Comparison of ENCODE assay signal across 9 cellular contexts in genomic region chr3:72338942-72339749, GRCh38.
DNase-seq lines count a peak whose midpoint lies in the region; ATAC-seq and TF ChIP-seq lines count a peak whose summit lies in the region.
"Had no signal": no experiment of that assay in that cellular context is flagged by ENCODE, and none has a peak within 500 bp of the region (broad histone marks: within the 10 kb centered on the region; RNA-seq: fewer than 3 reads in every experiment).

No MANE protein-coding gene starts in this region.

- 4% methylated on average over 4 of the region's 11 CpGs; no CpG with 5 or more reads in 1 of the 2 experiments for WGBS in IMR-90 (ENCODE audit: extremely low coverage in 2 of 2, insufficient read length in 1 of 2), 2 experiments

- no peak for TF ChIP-seq CTCF in IMR-90 (conservative IDR thresholded peaks at IDR 0.05; ENCODE audit: low read depth, low read length)

- peak overlapping the region; percentile 83 for H3K4ac ChIP-seq in IMR-90 (ENCODE audit: low read depth, low read length)

- intact Hi-C loops in IMR-90 (cut with micrococcal nuclease): loop anchor here (5.0 kb wide), 1 partner anchor 67 kb away; no protein-coding TSS in a partner anchor

- no peaks in the 10 kb centered on the region for H4K20me1 ChIP-seq in IMR-90 (ENCODE audit: insufficient read depth, low read length)

- CTCF ChIA-PET in IMR-90 (lab: Yijun Ruan, JAX): interaction anchor here (0.5 to 0.9 kb wide), 2 partner anchors 16 to 91 kb away, joined by 3 to 4 read pairs; no protein-coding TSS in a partner anchor

- peak overlapping the region; percentile 31; the same call in 1 of the 2 replicates for H3K14ac ChIP-seq in IMR-90 (replicated peaks; ENCODE audit: low read depth, low read length)

- peak overlapping the region; percentile 79 for H2BK5ac ChIP-seq in IMR-90 (ENCODE audit: low read depth, low read length, poor library complexity, severe bottlenecking)

- H3K27me3 ChIP-seq in IMR-90 (ENCODE audit: control insufficient read depth, insufficient read depth, low read length): no peaks in the 10 kb centered on the region
- no peaks in the 10 kb centered on the region for H3K27me3 ChIP-seq in adipocyte (replicated peaks; ENCODE audit: control insufficient read depth, insufficient read depth, low read length)

- H4K91ac ChIP-seq in IMR-90 (ENCODE audit: insufficient read depth, low read depth, low read length): peak overlapping the region; percentile 67; the same call in 1 of the 2 replicates

- H3K9ac ChIP-seq in IMR-90 (ENCODE audit: low read depth, low read length) (no peak overlapping the region), adipocyte (ENCODE audit: low read length) (no peak overlapping the region)
- H3K9ac ChIP-seq: KMS-11 had no signal

- H2BK20ac ChIP-seq in IMR-90 (ENCODE audit: low read depth, low read length): peak overlapping the region; percentile 23

- ATAC-seq in IMR-90 (ENCODE audit: low read depth) (peak; percentile 86), HG03097 (IDR thresholded peaks at IDR 0.05; ENCODE audit: low FRiP score, unreplicated experiment) (no peak), GM18873 (IDR thresholded peaks at IDR 0.05; ENCODE audit: low FRiP score, unreplicated experiment) (no peak)

- H2AFZ ChIP-seq in IMR-90 (replicated peaks; ENCODE audit: low read length, poor library complexity): peak overlapping the region; percentile 36

- H3K4me1 ChIP-seq in IMR-90 (ENCODE audit: control insufficient read depth, insufficient read depth, low read length) (peaks cover 15% of the 10 kb centered on the region), adipocyte (ENCODE audit: control insufficient read depth, insufficient read depth, low read length) (peaks cover 38% of the 10 kb centered on the region)

- H2AK9ac ChIP-seq in IMR-90 (replicated peaks; ENCODE audit: low read depth, low read length, poor library complexity): peak overlapping the region; percentile 75

- H3K79me1 ChIP-seq in IMR-90 (ENCODE audit: low read depth in 1 of 2, low read length in 2 of 2): no peaks in the 10 kb centered on the region

- H4K5ac ChIP-seq in IMR-90 (ENCODE audit: low read depth, low read length): peak overlapping the region; percentile 23; the same call in 1 of the 2 replicates

- H3K9me1 ChIP-seq in IMR-90 (ENCODE audit: insufficient read depth, low read length): peaks cover 25% of the 10 kb centered on the region

- peak overlapping the region; percentile 93 for H2AK5ac ChIP-seq in IMR-90 (ENCODE audit: low read depth, low read length)

- H3K18ac ChIP-seq in IMR-90 (ENCODE audit: low read depth, low read length): peak overlapping the region; percentile 14; the same call in 1 of the 2 replicates

- H3K4me3 ChIP-seq in IMR-90 (ENCODE audit: insufficient read depth, low read depth, low read length) (no peak overlapping the region), adipocyte (ENCODE audit: low read length) (no peak overlapping the region)

- in situ Hi-C loops in IMR-90 (cut with MboI; ENCODE audit: low sequenced_read_pairs): no loop called here

- peak overlapping the region; percentile 27 for H3K27ac ChIP-seq in IMR-90 (ENCODE audit: insufficient read depth, low read length)
- H3K27ac ChIP-seq: KMS-11 had no signal

- POLR2A ChIA-PET in IMR-90 (lab: Charles Lee; ENCODE audit: unreplicated experiment): no interaction called here

- H2BK15ac ChIP-seq in IMR-90 (ENCODE audit: low read depth, low read length): peak overlapping the region; percentile 32; the same call in 2 of the 3 replicates

- H3K36me3 ChIP-seq in IMR-90 (ENCODE audit: control insufficient read depth, insufficient read depth, low read length) (no peaks in the 10 kb centered on the region), adipocyte (ENCODE audit: control insufficient read depth, insufficient read depth, low read length, severe bottlenecking) (no peaks in the 10 kb centered on the region)

- H3K9me3 ChIP-seq in IMR-90 (ENCODE audit: control insufficient read depth, insufficient read depth, low read length) (no peaks in the 10 kb centered on the region), adipocyte (ENCODE audit: control insufficient read depth, low read length) (no peaks in the 10 kb centered on the region)

- H3K56ac ChIP-seq in IMR-90 (ENCODE audit: extremely low read depth, insufficient read depth, low read length): no peak overlapping the region

- H2BK120ac ChIP-seq in IMR-90 (ENCODE audit: low read depth, low read length): peak overlapping the region; percentile 45; the same call in 1 of the 2 replicates

- H3K4me2 ChIP-seq in IMR-90 (ENCODE audit: low read depth, low read length): no peak overlapping the region; the same call in 1 of the 2 replicates
- H3K4me2 ChIP-seq: KMS-11 had no signal

- BruUV-seq in IMR-90 (replicated peaks; lab: Mats Ljungman, UMichigan): no TSS peak

- no peak for TF ChIP-seq POLR2A in IMR-90 (IDR thresholded peaks at IDR 0.05; ENCODE audit: low read depth, low read length)

- peak; percentile 97 for DNase-seq in EH (ENCODE audit: low read depth)
- peak; percentile 97 for DNase-seq in IMR-90
- peak; percentile 82 for DNase-seq in adipocyte (ENCODE audit: low read depth)
- DNase-seq in kidney tubule cell (ENCODE audit: low spot score): peak; percentile 96
- peak; percentile 57 to 68 for DNase-seq in stimulated activated CD8-positive, alpha-beta memory T cell treated with anti-CD3 and anti-CD28 coated beads, Interleukin-7, amount 100 ng/mL, for 4 hours (ENCODE audit: low read depth in 2 of 2)
- no peak for DNase-seq in NCI-H524 treated with DMSO at 0.1 percent for 48 hours (lab: John Stamatoyannopoulos, UW)

- no peak for TF ChIP-seq RAD21 in IMR-90 (IDR thresholded peaks at IDR 0.05; ENCODE audit: low read length)

- no peak overlapping the region for H3K23ac ChIP-seq in IMR-90 (ENCODE audit: low read depth, low read length)

- H4K8ac ChIP-seq in IMR-90 (ENCODE audit: low read depth in 2 of 2, low read length in 2 of 2): peak overlapping the region; percentile 5 to 56; a peak in 1 of 4 replicates

- dilution Hi-C loops in IMR-90 (cut with HindIII; ENCODE audit: low sequenced_read_pairs, unreplicated experiment): no loop called here

TF ChIP-seq in IMR-90, 13 proteins besides CTCF, POLR2A, EP300 and RAD21:
- no peak for TF ChIP-seq NFE2L2 (IDR thresholded peaks at IDR 0.05; ENCODE audit: low read depth, low read length)
- TF ChIP-seq, protein P1, sequence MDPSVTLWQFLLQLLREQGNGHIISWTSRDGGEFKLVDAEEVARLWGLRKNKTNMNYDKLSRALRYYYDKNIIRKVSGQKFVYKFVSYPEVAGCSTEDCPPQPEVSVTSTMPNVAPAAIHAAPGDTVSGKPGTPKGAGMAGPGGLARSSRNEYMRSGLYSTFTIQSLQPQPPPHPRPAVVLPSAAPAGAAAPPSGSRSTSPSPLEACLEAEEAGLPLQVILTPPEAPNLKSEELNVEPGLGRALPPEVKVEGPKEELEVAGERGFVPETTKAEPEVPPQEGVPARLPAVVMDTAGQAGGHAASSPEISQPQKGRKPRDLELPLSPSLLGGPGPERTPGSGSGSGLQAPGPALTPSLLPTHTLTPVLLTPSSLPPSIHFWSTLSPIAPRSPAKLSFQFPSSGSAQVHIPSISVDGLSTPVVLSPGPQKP (IDR thresholded peaks at IDR 0.05; ENCODE audit: borderline replicate concordance, low read depth, low read length): no peak
- TF ChIP-seq CHD1 (IDR thresholded peaks at IDR 0.05; ENCODE audit: low read depth, low read length): no peak
- TF ChIP-seq BHLHE40 (IDR thresholded peaks at IDR 0.05; ENCODE audit: low read depth, low read length): peak; percentile 67
- TF ChIP-seq MXI1 (IDR thresholded peaks at IDR 0.05; ENCODE audit: borderline replicate concordance, low read depth, low read length): no peak
- no peak for TF ChIP-seq MAFK (IDR thresholded peaks at IDR 0.05; ENCODE audit: low read depth, low read length)
- peak; percentile 62 for TF ChIP-seq CEBPB (IDR thresholded peaks at IDR 0.05; ENCODE audit: low read depth, low read length)
- peak; percentile 85 for TF ChIP-seq FOS (IDR thresholded peaks at IDR 0.05; ENCODE audit: low read depth, low read length)
- peak; percentile 37 for TF ChIP-seq RCOR1 (IDR thresholded peaks at IDR 0.05; ENCODE audit: insufficient replicate concordance, low read length)
- no peak; the same call in 1 of the 2 replicates for TF ChIP-seq RFX5 (IDR thresholded peaks at IDR 0.05; ENCODE audit: low read depth, low read length)
- TF ChIP-seq SMC3 (IDR thresholded peaks at IDR 0.05; ENCODE audit: low read depth, low read length): 0 out of 2 replicates have a peak, but pooled peaks have one; percentile 2
- TF ChIP-seq, protein P2, sequence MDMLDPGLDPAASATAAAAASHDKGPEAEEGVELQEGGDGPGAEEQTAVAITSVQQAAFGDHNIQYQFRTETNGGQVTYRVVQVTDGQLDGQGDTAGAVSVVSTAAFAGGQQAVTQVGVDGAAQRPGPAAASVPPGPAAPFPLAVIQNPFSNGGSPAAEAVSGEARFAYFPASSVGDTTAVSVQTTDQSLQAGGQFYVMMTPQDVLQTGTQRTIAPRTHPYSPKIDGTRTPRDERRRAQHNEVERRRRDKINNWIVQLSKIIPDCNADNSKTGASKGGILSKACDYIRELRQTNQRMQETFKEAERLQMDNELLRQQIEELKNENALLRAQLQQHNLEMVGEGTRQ (IDR thresholded peaks at IDR 0.05; ENCODE audit: low read depth, low read length): peak; percentile 34; the same call in 1 of the 2 replicates
- no peak for TF ChIP-seq MAZ (IDR thresholded peaks at IDR 0.05; ENCODE audit: borderline replicate concordance, low read depth, low read length)
